ENCODE assay signal across 16 cellular contexts in genomic region chr16:534856-535445, GRCh38. TPM values are rescaled to one million over a fixed set of nuclear protein-coding genes. Genes with fewer than 3 reads are reported as not detected.
DNase-seq lines count a peak whose midpoint lies in the region; ATAC-seq, FAIRE-seq and TF ChIP-seq lines count a peak whose summit lies in the region.
"Had no signal": no experiment of that assay in that cellular context is flagged by ENCODE, and none has a peak within 500 bp of the region (broad histone marks: within the 10 kb centered on the region; RNA-seq: fewer than 3 reads in every experiment).

No MANE protein-coding gene starts in this region.

- no peaks in the 10 kb centered on the region for H3K27me3 ChIP-seq in BLaER1 treated with 17β-estradiol and CSF1 and Interleukin-3, amounts not matched to agents 10 nM and 100 nM
- H3K27me3 ChIP-seq in GM12878 (replicated peaks in 1 of 2; ENCODE audit: control insufficient read depth in 2 of 2, insufficient read depth in 2 of 2, low read length in 1 of 2) = no peaks in the 10 kb centered on the region
- H3K27me3 ChIP-seq in mucosa of stomach (ENCODE audit: control insufficient read depth, insufficient read depth, low read length) = no peaks in the 10 kb centered on the region
- H3K27me3 ChIP-seq: vagina had no signal

- CTCF ChIA-PET in GM12878 (lab: Yijun Ruan, JAX) = no interaction called here

- no peak overlapping the region for H3K4me3 ChIP-seq in BLaER1 treated with 17β-estradiol and CSF1 and Interleukin-3, amounts not matched to agents 10 nM and 100 nM
- H3K4me3 ChIP-seq in GM12878 (no peak overlapping the region), mucosa of stomach (ENCODE audit: low read length) (no peak overlapping the region)
- H3K4me3 ChIP-seq: coronary artery, vagina had no signal

- intact Hi-C loops in GM12878 (cut with micrococcal nuclease; ENCODE audit: unreplicated experiment) = no loop called here

- H3K79me2 ChIP-seq in GM12878 (ENCODE audit: control insufficient read depth, insufficient read depth, low read length) = peaks cover 23% of the 10 kb centered on the region

- peak overlapping the region in 5 of 11 experiments; percentile 53 to 80 (median 62); a peak in 10 of 22 replicates for H3K4me2 ChIP-seq in BLaER1 treated with 17β-estradiol and CSF1 and Interleukin-3, amounts not matched to agents 10 nM and 100 nM
- H3K4me2 ChIP-seq in GM12878 (ENCODE audit: control insufficient read depth, insufficient read depth) = no peak overlapping the region

- POLR2A ChIA-PET in GM12878 (lab: Charles Lee) = no interaction called here

- 95% methylated on average over 27 of the region's 27 CpGs for WGBS in GM12878 (ENCODE audit: insufficient coverage, insufficient replicate concordance, low lambda C conversion rate, missing lambda C conversion rate)

- TF ChIP-seq CTCF in GM12878 (IDR thresholded peaks at IDR 0.05 in 2 of 3, conservative IDR thresholded peaks at IDR 0.05 in 1 of 3; ENCODE audit: control insufficient read depth in 2 of 3, extremely low read depth in 1 of 3, insufficient read depth in 1 of 3, low read depth in 3 of 3, low read length in 3 of 3) = no peak

- H3K9me3 ChIP-seq in BLaER1 treated with 17β-estradiol and CSF1 and Interleukin-3, amounts not matched to agents 10 nM and 100 nM (replicated peaks in 1 of 11) = no peaks in the 10 kb centered on the region
- H3K9me3 ChIP-seq in GM12878 (replicated peaks; ENCODE audit: control insufficient read depth, insufficient read depth, low read length) (no peaks in the 10 kb centered on the region), mucosa of stomach (ENCODE audit: control insufficient read depth, low read length) (no peaks in the 10 kb centered on the region)
- H3K9me3 ChIP-seq: vagina had no signal

- no peak for ATAC-seq in GM12878
- ATAC-seq: activated CD4-positive, CD25-positive, alpha-beta regulatory T cell treated with anti-CD3 and anti-CD28 coated beads, Interleukin-2, amount 50 U/mL, for 24 hours had no signal

- TF ChIP-seq EP300 in GM12878 (IDR thresholded peaks at IDR 0.05; ENCODE audit: borderline replicate concordance in 1 of 2, control insufficient read depth in 1 of 2, low read depth in 2 of 2, low read length in 2 of 2) = no peak

- no TSS peak for BruUV-seq in GM12878 (replicated peaks; lab: Mats Ljungman, UMichigan)

- H2AFZ ChIP-seq in GM12878 (ENCODE audit: control insufficient read depth, low read depth, low read length) = no peak overlapping the region

- H4K20me1 ChIP-seq in BLaER1 treated with 17β-estradiol and CSF1 and Interleukin-3, amounts not matched to agents 10 nM and 100 nM = peaks cover 99 to 100% (median 100%) of the 10 kb centered on the region in 11 experiments
- H4K20me1 ChIP-seq in GM12878 (ENCODE audit: control insufficient read depth, insufficient read depth) = no peaks in the 10 kb centered on the region

- no peak for DNase-seq in GM12878 (ENCODE audit: low read depth, low spot score)
- DNase-seq in DMS79 treated with DMSO at 0.1 percent for 48 hours (lab: John Stamatoyannopoulos, UW) = no peak
- DNase-seq in hypothalamus (lab: John Stamatoyannopoulos, UW) = no peak
- DNase-seq in NCI-H774 (lab: John Stamatoyannopoulos, UW) = no peak
- DNase-seq: activated T-cell treated with anti-CD3 and anti-CD28 coated beads for 4 hours; midbrain; NCI-H1048; stimulated activated CD4-positive, alpha-beta T cell treated with anti-CD3 and anti-CD28 coated beads, Interleukin-1b, Interleukin-23, amount 100 ng/mL, for 48 hours had no signal

- SMC1A ChIA-PET in GM12878 (lab: Charles Lee; ENCODE audit: uncharacterized antibody, unreplicated experiment) = no interaction called here

- RAD21 ChIA-PET in GM12878 (lab: Charles Lee; ENCODE audit: unreplicated experiment) = no interaction called here

- H3K9ac ChIP-seq in BLaER1 treated with 17β-estradiol and CSF1 and Interleukin-3, amounts not matched to agents 10 nM and 100 nM = peak overlapping the region in 6 of 11 experiments; percentile 14 to 55 (median 44); a peak in 12 of 22 replicates
- H3K9ac ChIP-seq in GM12878 (ENCODE audit: control insufficient read depth, insufficient read depth, low read length) (no peak overlapping the region), mucosa of stomach (ENCODE audit: low read length) (peak overlapping the region; percentile 65)

- TF ChIP-seq RAD21 in GM12878 (IDR thresholded peaks at IDR 0.05; ENCODE audit: insufficient read depth, low read depth, low read length) = no peak

- peaks cover 40 to 92% (median 76%) of the 10 kb centered on the region in 11 experiments for H3K36me3 ChIP-seq in BLaER1 treated with 17β-estradiol and CSF1 and Interleukin-3, amounts not matched to agents 10 nM and 100 nM
- H3K36me3 ChIP-seq in GM12878 (ENCODE audit: control insufficient read depth in 2 of 2, insufficient read depth in 2 of 2, low read length in 1 of 2) = peaks cover 0 to 23% of the 10 kb centered on the region in 2 experiments; a peak in 3 of 4 replicates
- H3K36me3 ChIP-seq in mucosa of stomach (ENCODE audit: control insufficient read depth, insufficient read depth, low read length) = peaks cover 3% of the 10 kb centered on the region

- in situ Hi-C loops in GM12878 (cut with MboI) = loop anchor here (5.0 kb wide), 1 partner anchor 32 kb away; the partner anchor contains the start of genes NHLRC4 and PIGQ

- FAIRE-seq in GM12878 (lab: Jason Lieb, UNC) = no peak
- FAIRE-seq: D721Med had no signal

- H3K27ac ChIP-seq in BLaER1 treated with 17β-estradiol and CSF1 and Interleukin-3, amounts not matched to agents 10 nM and 100 nM = peak overlapping the region in 4 of 11 experiments; percentile 24 to 61 (median 48); a peak in 7 of 22 replicates
- H3K27ac ChIP-seq in GM12878 (ENCODE audit: control insufficient read depth, insufficient read depth) = no peak overlapping the region
- H3K27ac ChIP-seq: coronary artery, vagina had no signal

- peak; percentile 30; the same call in 1 of the 2 replicates for TF ChIP-seq POLR2A in GM12878 (IDR thresholded peaks at IDR 0.05; ENCODE audit: low read depth, low read length)

- peaks cover 23 to 71% (median 44%) of the 10 kb centered on the region in 10 experiments for H3K4me1 ChIP-seq in BLaER1 treated with 17β-estradiol and CSF1 and Interleukin-3, amounts not matched to agents 10 nM and 100 nM
- no peaks in the 10 kb centered on the region for H3K4me1 ChIP-seq in GM12878 (ENCODE audit: control insufficient read depth, insufficient read depth, low read length)
- peaks cover 53% of the 10 kb centered on the region for H3K4me1 ChIP-seq in mucosa of stomach (ENCODE audit: control insufficient read depth, insufficient read depth, low read length)

RNA-seq across cellular contexts. Expression of gene CAPN15, which starts 7.4 kb away (rescaled TPM):
- 70.5 and 96.8 TPM in 2 replicates for total RNA-seq in GM12878 (2013; cell fraction: nucleolus; rRNA removed)
- 30.3 and 35.8 TPM in 2 replicates for total RNA-seq in GM12878 (2014; rRNA removed)
- total RNA-seq in GM12878 (2014; rRNA removed; fragmentation: Illumina TruSeq; extraction: Trizol) = 6.9 and 8.0 TPM in 2 replicates
- total RNA-seq in GM12878 (2021) = 66.7 and 78.5 TPM in 2 replicates
- polyA plus RNA-seq in GM12878 (2011; ENCODE audit: low read depth) = 4.9 TPM
- 4.4 and 12.8 TPM in 2 replicates for polyA plus RNA-seq in GM12878 (2011; rRNA removed)
- 15.5 and 29.7 TPM in 2 replicates for polyA plus RNA-seq in GM12878 (2011; cell fraction: cytosol; rRNA removed)
- 103 and 157 TPM in 2 replicates for polyA plus RNA-seq in GM12878 (2011; cell fraction: nucleus; rRNA removed)
- 25.2 and 27.2 TPM in 2 replicates for polyA plus RNA-seq in GM12878 (2012)
- 0.62 and 3.8 TPM in 2 replicates for polyA plus RNA-seq in GM12878 (2014; fragmentation: Illumina TruSeq; extraction: Trizol)
- 1 to 10 TPM in 1 of 2 experiments, under 1 TPM in 1; 0.40 to 1.1 TPM for polyA plus RNA-seq in GM12878 (2014; fragmentation: Nextera tagmentation; extraction: Ambion mirVana)
- 40.2 and 48.8 TPM in 2 replicates for polyA plus RNA-seq in GM12878 (2014; rRNA removed)
- polyA plus RNA-seq in GM12878 (2016; fragmentation: Nextera tagmentation; extraction: Ambion mirVana) = 1 to 10 TPM; 7.7 to 8.6 TPM
- 10.8 and 27.2 TPM in 2 replicates for polyA minus RNA-seq in GM12878 (2011; rRNA and poly(A)+ RNA removed)
- 25.5 and 28.9 TPM in 2 replicates for polyA minus RNA-seq in GM12878 (2011; cell fraction: cytosol; rRNA and poly(A)+ RNA removed)
- 14.6 and 33.4 TPM in 2 replicates for polyA minus RNA-seq in GM12878 (2011; cell fraction: nucleus; rRNA and poly(A)+ RNA removed)

RNA-seq across cellular contexts. Expression of gene PRR35, which starts 25.2 kb away (rescaled TPM):
- not detected in 2 replicates for total RNA-seq in GM12878 (2013; cell fraction: nucleolus; rRNA removed)
- total RNA-seq in GM12878 (2014; rRNA removed) (not detected in 2 replicates), GM12878 (2014; rRNA removed; fragmentation: Illumina TruSeq; extraction: Trizol) (not detected in 2 replicates), GM12878 (2021) (not detected in 2 replicates)
- polyA plus RNA-seq in GM12878 (2011; ENCODE audit: low read depth) = not detected
- polyA plus RNA-seq in GM12878 (2011; rRNA removed) (not detected in 2 replicates), GM12878 (2014; fragmentation: Illumina TruSeq; extraction: Trizol) (not detected in 2 replicates), GM12878 (2014; fragmentation: Nextera tagmentation; extraction: Ambion mirVana) (not detected), GM12878 (2014; rRNA removed) (not detected in 2 replicates), GM12878 (2016; fragmentation: Nextera tagmentation; extraction: Ambion mirVana) (not detected)
- not detected in 2 replicates for polyA plus RNA-seq in GM12878 (2011; cell fraction: cytosol; rRNA removed)
- not detected in 2 replicates for polyA plus RNA-seq in GM12878 (2011; cell fraction: nucleus; rRNA removed)
- not detected in 2 replicates for polyA plus RNA-seq in GM12878 (2012)
- polyA minus RNA-seq in GM12878 (2011; rRNA and poly(A)+ RNA removed) = not detected in 2 replicates
- not detected in 2 replicates for polyA minus RNA-seq in GM12878 (2011; cell fraction: cytosol; rRNA and poly(A)+ RNA removed)
- not detected in 2 replicates for polyA minus RNA-seq in GM12878 (2011; cell fraction: nucleus; rRNA and poly(A)+ RNA removed)
- total RNA-seq: pulmonary artery endothelial cell, vagina had no signal
- polyA plus RNA-seq: AG04450 had no signal

RNA-seq across cellular contexts. Expression of gene NHLRC4, which starts 31.9 kb away (rescaled TPM):
- total RNA-seq in GM12878 (2013; cell fraction: nucleolus; rRNA removed) = 8.6 and 10.5 TPM in 2 replicates
- total RNA-seq in GM12878 (2014; rRNA removed) (1.1 and 1.5 TPM in 2 replicates), GM12878 (2014; rRNA removed; fragmentation: Illumina TruSeq; extraction: Trizol) (0.13 and 0.18 TPM in 2 replicates), GM12878 (2021) (0.67 and 0.72 TPM in 2 replicates)
- 0.54 TPM for polyA plus RNA-seq in GM12878 (2011; ENCODE audit: low read depth)
- polyA plus RNA-seq in GM12878 (2011; rRNA removed) (0.35 and 0.57 TPM in 2 replicates), GM12878 (2014; fragmentation: Illumina TruSeq; extraction: Trizol) (0.07 TPM in 1 of 2 replicates, not detected in the other), GM12878 (2014; fragmentation: Nextera tagmentation; extraction: Ambion mirVana) (not detected), GM12878 (2014; rRNA removed) (0.97 and 1.1 TPM in 2 replicates), GM12878 (2016; fragmentation: Nextera tagmentation; extraction: Ambion mirVana) (under 1 TPM in 1 of 2 experiments, not detected in 1; 0.52 TPM)
- polyA plus RNA-seq in GM12878 (2011; cell fraction: cytosol; rRNA removed) = 0.79 and 0.85 TPM in 2 replicates
- polyA plus RNA-seq in GM12878 (2011; cell fraction: nucleus; rRNA removed) = 4.8 and 5.7 TPM in 2 replicates
- polyA plus RNA-seq in GM12878 (2012) = 1.6 TPM in 2 replicates
- 0.29 and 0.52 TPM in 2 replicates for polyA minus RNA-seq in GM12878 (2011; rRNA and poly(A)+ RNA removed)
- polyA minus RNA-seq in GM12878 (2011; cell fraction: cytosol; rRNA and poly(A)+ RNA removed) = 0.53 TPM in 1 of 2 replicates, not detected in the other
- polyA minus RNA-seq in GM12878 (2011; cell fraction: nucleus; rRNA and poly(A)+ RNA removed) = 2.0 and 3.3 TPM in 2 replicates

RNA-seq across cellular contexts. Expression of gene PIGQ, which starts 34.8 kb away (rescaled TPM):
- total RNA-seq in GM12878 (2013; cell fraction: nucleolus; rRNA removed) = 39.2 and 47.0 TPM in 2 replicates
- 15.5 and 17.5 TPM in 2 replicates for total RNA-seq in GM12878 (2014; rRNA removed)
- total RNA-seq in GM12878 (2014; rRNA removed; fragmentation: Illumina TruSeq; extraction: Trizol) = 4.5 and 5.5 TPM in 2 replicates
- 24.0 and 31.3 TPM in 2 replicates for total RNA-seq in GM12878 (2021)
- 3.2 TPM for polyA plus RNA-seq in GM12878 (2011; ENCODE audit: low read depth)
- polyA plus RNA-seq in GM12878 (2011; rRNA removed) = 2.0 and 5.7 TPM in 2 replicates
- polyA plus RNA-seq in GM12878 (2011; cell fraction: cytosol; rRNA removed) = 7.9 and 14.6 TPM in 2 replicates
- polyA plus RNA-seq in GM12878 (2011; cell fraction: nucleus; rRNA removed) = 62.1 and 85.8 TPM in 2 replicates
- 12.2 and 13.2 TPM in 2 replicates for polyA plus RNA-seq in GM12878 (2012)
- polyA plus RNA-seq in GM12878 (2014; fragmentation: Illumina TruSeq; extraction: Trizol) = 1.9 and 4.4 TPM in 2 replicates
- 1 to 10 TPM in 1 of 2 experiments, not detected in 1; 1.8 TPM for polyA plus RNA-seq in GM12878 (2014; fragmentation: Nextera tagmentation; extraction: Ambion mirVana)
- 26.6 and 28.5 TPM in 2 replicates for polyA plus RNA-seq in GM12878 (2014; rRNA removed)
- 10 to 100 TPM; 25.6 to 30.7 TPM for polyA plus RNA-seq in GM12878 (2016; fragmentation: Nextera tagmentation; extraction: Ambion mirVana)
- 7.8 and 15.8 TPM in 2 replicates for polyA minus RNA-seq in GM12878 (2011; rRNA and poly(A)+ RNA removed)
- polyA minus RNA-seq in GM12878 (2011; cell fraction: cytosol; rRNA and poly(A)+ RNA removed) = 6.1 and 7.1 TPM in 2 replicates
- polyA minus RNA-seq in GM12878 (2011; cell fraction: nucleus; rRNA and poly(A)+ RNA removed) = 16.1 and 27.3 TPM in 2 replicates

RNA-seq across cellular contexts. Expression of gene RAB40C, which starts 54.9 kb away (rescaled TPM):
- 9.6 and 12.5 TPM in 2 replicates for total RNA-seq in GM12878 (2013; cell fraction: nucleolus; rRNA removed)
- total RNA-seq in GM12878 (2014; rRNA removed) (10.2 and 10.6 TPM in 2 replicates), GM12878 (2014; rRNA removed; fragmentation: Illumina TruSeq; extraction: Trizol) (1.8 and 3.3 TPM in 2 replicates), GM12878 (2021) (10.0 and 11.8 TPM in 2 replicates)
- 2.0 TPM for polyA plus RNA-seq in GM12878 (2011; ENCODE audit: low read depth)
- polyA plus RNA-seq in GM12878 (2011; rRNA removed) (2.1 and 3.9 TPM in 2 replicates), GM12878 (2014; fragmentation: Illumina TruSeq; extraction: Trizol) (2.0 TPM in 1 of 2 replicates, not detected in the other), GM12878 (2014; fragmentation: Nextera tagmentation; extraction: Ambion mirVana) (under 1 TPM; 0.06 to 0.35 TPM), GM12878 (2014; rRNA removed) (12.8 and 14.3 TPM in 2 replicates), GM12878 (2016; fragmentation: Nextera tagmentation; extraction: Ambion mirVana) (1 to 10 TPM; 5.2 to 6.9 TPM)
- 7.3 and 10.2 TPM in 2 replicates for polyA plus RNA-seq in GM12878 (2011; cell fraction: cytosol; rRNA removed)
- 12.8 and 17.3 TPM in 2 replicates for polyA plus RNA-seq in GM12878 (2011; cell fraction: nucleus; rRNA removed)
- polyA plus RNA-seq in GM12878 (2012) = 6.6 and 7.5 TPM in 2 replicates
- 2.6 and 6.1 TPM in 2 replicates for polyA minus RNA-seq in GM12878 (2011; rRNA and poly(A)+ RNA removed)
- polyA minus RNA-seq in GM12878 (2011; cell fraction: cytosol; rRNA and poly(A)+ RNA removed) = 5.7 and 7.1 TPM in 2 replicates
- 2.7 TPM in 2 replicates for polyA minus RNA-seq in GM12878 (2011; cell fraction: nucleus; rRNA and poly(A)+ RNA removed)
